Comparison of ENCODE assay signal across 8 cellular contexts in the genomic region with DNA sequence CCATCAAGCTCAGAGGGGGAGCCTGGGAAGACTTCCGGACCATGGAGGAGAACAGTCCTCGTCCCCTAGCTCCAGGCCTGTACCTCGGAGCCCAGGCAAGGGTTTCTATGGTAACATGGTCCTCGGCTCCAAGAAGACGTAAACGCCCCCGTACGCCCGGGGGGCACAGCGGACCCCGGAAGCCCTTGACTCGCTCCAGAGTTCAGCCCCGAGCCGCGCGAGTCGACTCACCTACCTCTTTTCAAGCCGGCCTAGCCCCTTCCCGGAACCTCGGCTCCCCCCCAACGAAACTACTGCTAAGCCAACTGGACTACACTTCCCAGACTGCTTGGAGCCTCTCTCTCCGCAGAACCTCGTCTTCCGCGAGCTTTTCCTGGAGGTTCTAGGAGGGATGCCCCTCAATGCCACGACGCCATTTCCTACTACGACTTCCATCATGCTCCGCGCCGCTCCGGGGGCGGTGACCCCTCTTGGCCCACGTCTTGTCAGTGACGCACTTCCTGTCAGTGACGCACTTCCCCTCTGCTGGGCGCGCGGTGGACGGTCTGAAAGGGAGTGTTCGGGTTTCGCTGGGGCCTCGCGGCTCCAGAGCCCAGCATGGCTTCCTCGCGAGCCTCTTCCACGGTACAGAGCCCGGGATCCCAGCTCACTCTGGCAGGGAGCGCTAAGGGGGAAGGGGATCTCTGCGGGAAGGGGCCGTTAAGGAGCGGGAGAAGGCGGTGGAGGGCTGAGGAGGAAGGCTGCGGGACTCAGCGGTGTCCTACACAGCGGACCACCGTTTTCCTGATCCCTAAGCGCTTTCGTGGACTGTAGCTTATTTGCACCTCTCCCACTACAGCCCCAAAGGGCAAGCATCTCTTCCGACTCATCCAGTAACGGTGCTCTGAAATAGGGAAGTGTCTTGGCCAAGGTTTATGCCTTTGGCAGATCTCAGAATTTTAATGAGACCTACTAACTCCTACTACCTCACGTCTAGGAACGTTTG. TPM values are rescaled to one million over a fixed set of nuclear protein-coding genes. Genes with fewer than 3 reads are reported as not detected.
A peak's percentile ranks its signal among the peaks of the same experiment; 100 is the strongest.
DNase-seq lines count a peak whose midpoint lies in the region; ATAC-seq and TF ChIP-seq lines count a peak whose summit lies in the region.

A gene (minus strand): TSS at position 426 of the 985 bp plus-strand sequence. CDS start 3,065 bp downstream, outside the sequence.
A gene (plus strand): TSS at position 512 of the 985 bp plus-strand sequence. CDS start 86 bp downstream, at position 598.

- H3K27ac ChIP-seq in esophagus muscularis mucosa (replicated peaks in 1 of 4) (peak within 1 kb of the TSS; percentile 93 to 98 (median 94)), muscle layer of duodenum (ENCODE audit: low read length) (peak within 1 kb of the TSS; percentile 98)

- H3K27ac Mint-ChIP-seq in activated T-cell treated with anti-CD3 and anti-CD28 coated beads, Interleukin-2, amount 50 U/mL, for 24 hours = no peak within 1 kb of the TSS

- intact Hi-C loops in esophagus muscularis mucosa (cut with DNase I) = loop anchor here (2.0 kb wide), 1 partner anchor 65 kb away; a partner anchor contains a TSS

- H3K4me1 ChIP-seq in esophagus muscularis mucosa (peaks cover 30 to 43% (median 33%) of the 10 kb centered on the region in 4 donors), muscle layer of duodenum (ENCODE audit: control insufficient read depth in 1 of 2, insufficient read depth in 2 of 2, low read length in 2 of 2) (peaks cover 9 to 20% of the 10 kb centered on the region in 2 donors)

- no peak within 1 kb of the TSS for H3K4me3 Mint-ChIP-seq in activated T-cell treated with anti-CD3 and anti-CD28 coated beads, Interleukin-2, amount 50 U/mL, for 24 hours

- no peaks in the 10 kb centered on the region for H3K27me3 Mint-ChIP-seq in activated T-cell treated with anti-CD3 and anti-CD28 coated beads, Interleukin-2, amount 50 U/mL, for 24 hours

- H3K9me3 Mint-ChIP-seq in activated T-cell treated with anti-CD3 and anti-CD28 coated beads, Interleukin-2, amount 50 U/mL, for 24 hours = no peaks in the 10 kb centered on the region

- H3K9me3 ChIP-seq in esophagus muscularis mucosa (no peaks in the 10 kb centered on the region), muscle layer of duodenum (ENCODE audit: control insufficient read depth in 1 of 2, low read length in 2 of 2) (no peaks in the 10 kb centered on the region)

- peak; percentile 86 for TF ChIP-seq POLR2A in esophagus muscularis mucosa (IDR thresholded peaks at IDR 0.05; ENCODE audit: low read depth)

- DNase-seq in DMS79 (lab: John Stamatoyannopoulos, UW) = peak; percentile 98
- DNase-seq in KG1 (lab: John Stamatoyannopoulos, UW) = peak; percentile 95
- DNase-seq in activated T-cell treated with anti-CD3 and anti-CD28 coated beads, Interleukin-2, amount 50 U/mL, for 24 hours = peak; percentile 96
- DNase-seq in esophagus muscularis mucosa (ENCODE audit: extremely low spot score) = peak; percentile 100
- peak; percentile 93 to 94 for DNase-seq in stimulated activated CD8-positive, alpha-beta memory T cell treated with anti-CD3 and anti-CD28 coated beads, Interleukin-7, amount 100 ng/mL, for 4 hours (ENCODE audit: low read depth in 2 of 2)

- peaks cover 43% of the 10 kb centered on the region for H3K4me1 Mint-ChIP-seq in activated T-cell treated with anti-CD3 and anti-CD28 coated beads, Interleukin-2, amount 50 U/mL, for 24 hours (ENCODE audit: low read depth)

- H3K36me3 ChIP-seq in esophagus muscularis mucosa (peaks cover 44 to 67% (median 55%) of the 10 kb centered on the region in 4 donors), muscle layer of duodenum (ENCODE audit: control insufficient read depth in 1 of 2, insufficient read depth in 2 of 2, low read length in 2 of 2) (peaks cover 34 to 35% of the 10 kb centered on the region in 2 donors)

- peak in 1 of 3 experiments; percentile 4 for TF ChIP-seq CTCF in esophagus muscularis mucosa (IDR thresholded peaks at IDR 0.05)

- under 1% methylated on average over 57 of the region's 63 CpGs for WGBS in esophagus muscularis mucosa

- H3K27me3 ChIP-seq in esophagus muscularis mucosa = no peaks in the 10 kb centered on the region
- H3K27me3 ChIP-seq in muscle layer of duodenum (ENCODE audit: low read depth, low read length) = no peaks in the 10 kb centered on the region

- no peak for TF ChIP-seq EP300 in esophagus muscularis mucosa (IDR thresholded peaks at IDR 0.05)

- H3K4me3 ChIP-seq in esophagus muscularis mucosa (peak within 1 kb of the TSS; percentile 68 to 90 (median 82)), muscle layer of duodenum (ENCODE audit: low read depth in 1 of 2, low read length in 2 of 2) (peak within 1 kb of the TSS; percentile 79 to 100)

- peak; percentile 98 for ATAC-seq in GM21737 (IDR thresholded peaks at IDR 0.05; ENCODE audit: unreplicated experiment)

- H3K36me3 Mint-ChIP-seq in activated T-cell treated with anti-CD3 and anti-CD28 coated beads, Interleukin-2, amount 50 U/mL, for 24 hours (ENCODE audit: low read depth) = peaks cover 61% of the 10 kb centered on the region

TF ChIP-seq in PFSK-1, 5 proteins besides CTCF, POLR2A, EP300 and RAD21:
- TF ChIP-seq SIN3A (IDR thresholded peaks at IDR 0.05; ENCODE audit: borderline replicate concordance, insufficient read depth, low read length) (0 out of 2 replicates have a peak, but pooled peaks have one; percentile 69), POLR2AphosphoS5 (IDR thresholded peaks at IDR 0.05; ENCODE audit: low read depth, low read length) (peak; percentile 99), TAF1 (IDR thresholded peaks at IDR 0.05; ENCODE audit: borderline replicate concordance, insufficient read depth, low read length) (peak; percentile 86), FOXP2 (optimal IDR thresholded peaks at IDR 0.05; ENCODE audit: borderline replicate concordance, extremely low read depth, extremely low read length, insufficient read depth) (peak; percentile 76)
- TF ChIP-seq, protein P1, sequence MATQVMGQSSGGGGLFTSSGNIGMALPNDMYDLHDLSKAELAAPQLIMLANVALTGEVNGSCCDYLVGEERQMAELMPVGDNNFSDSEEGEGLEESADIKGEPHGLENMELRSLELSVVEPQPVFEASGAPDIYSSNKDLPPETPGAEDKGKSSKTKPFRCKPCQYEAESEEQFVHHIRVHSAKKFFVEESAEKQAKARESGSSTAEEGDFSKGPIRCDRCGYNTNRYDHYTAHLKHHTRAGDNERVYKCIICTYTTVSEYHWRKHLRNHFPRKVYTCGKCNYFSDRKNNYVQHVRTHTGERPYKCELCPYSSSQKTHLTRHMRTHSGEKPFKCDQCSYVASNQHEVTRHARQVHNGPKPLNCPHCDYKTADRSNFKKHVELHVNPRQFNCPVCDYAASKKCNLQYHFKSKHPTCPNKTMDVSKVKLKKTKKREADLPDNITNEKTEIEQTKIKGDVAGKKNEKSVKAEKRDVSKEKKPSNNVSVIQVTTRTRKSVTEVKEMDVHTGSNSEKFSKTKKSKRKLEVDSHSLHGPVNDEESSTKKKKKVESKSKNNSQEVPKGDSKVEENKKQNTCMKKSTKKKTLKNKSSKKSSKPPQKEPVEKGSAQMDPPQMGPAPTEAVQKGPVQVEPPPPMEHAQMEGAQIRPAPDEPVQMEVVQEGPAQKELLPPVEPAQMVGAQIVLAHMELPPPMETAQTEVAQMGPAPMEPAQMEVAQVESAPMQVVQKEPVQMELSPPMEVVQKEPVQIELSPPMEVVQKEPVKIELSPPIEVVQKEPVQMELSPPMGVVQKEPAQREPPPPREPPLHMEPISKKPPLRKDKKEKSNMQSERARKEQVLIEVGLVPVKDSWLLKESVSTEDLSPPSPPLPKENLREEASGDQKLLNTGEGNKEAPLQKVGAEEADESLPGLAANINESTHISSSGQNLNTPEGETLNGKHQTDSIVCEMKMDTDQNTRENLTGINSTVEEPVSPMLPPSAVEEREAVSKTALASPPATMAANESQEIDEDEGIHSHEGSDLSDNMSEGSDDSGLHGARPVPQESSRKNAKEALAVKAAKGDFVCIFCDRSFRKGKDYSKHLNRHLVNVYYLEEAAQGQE (IDR thresholded peaks at IDR 0.05; ENCODE audit: insufficient read depth in 1 of 2, low read depth in 2 of 2, low read length in 2 of 2) = 0 out of 4 replicates have a peak, but pooled peaks have one; percentile 28 to 55

RNA-seq across cellular contexts. Expression of the first gene that starts in this region (rescaled TPM):
- polyA plus RNA-seq in PFSK-1 (2012; ENCODE audit: insufficient read length, low read depth) = 14.4 TPM
- 10 to 100 TPM; 41.5 to 77.2 (median 48.5) TPM for total RNA-seq in esophagus muscularis mucosa

RNA-seq across cellular contexts. Expression of the second gene that starts in this region (rescaled TPM):
- 24.0 TPM for polyA plus RNA-seq in PFSK-1 (2012; ENCODE audit: insufficient read length, low read depth)
- 10 to 100 TPM; 12.0 to 18.1 (median 16.3) TPM for total RNA-seq in esophagus muscularis mucosa

Comparison
In these comparisons a context has a peak if more than half of its experiments do, and no peak if none do; other contexts are left out.
1. Peak in every context shown above with its lines: DNase-seq, ATAC-seq, H3K4me3 ChIP-seq and H3K27ac ChIP-seq.